1 cellular context compared by ENCODE assay signal in the genomic region with DNA sequence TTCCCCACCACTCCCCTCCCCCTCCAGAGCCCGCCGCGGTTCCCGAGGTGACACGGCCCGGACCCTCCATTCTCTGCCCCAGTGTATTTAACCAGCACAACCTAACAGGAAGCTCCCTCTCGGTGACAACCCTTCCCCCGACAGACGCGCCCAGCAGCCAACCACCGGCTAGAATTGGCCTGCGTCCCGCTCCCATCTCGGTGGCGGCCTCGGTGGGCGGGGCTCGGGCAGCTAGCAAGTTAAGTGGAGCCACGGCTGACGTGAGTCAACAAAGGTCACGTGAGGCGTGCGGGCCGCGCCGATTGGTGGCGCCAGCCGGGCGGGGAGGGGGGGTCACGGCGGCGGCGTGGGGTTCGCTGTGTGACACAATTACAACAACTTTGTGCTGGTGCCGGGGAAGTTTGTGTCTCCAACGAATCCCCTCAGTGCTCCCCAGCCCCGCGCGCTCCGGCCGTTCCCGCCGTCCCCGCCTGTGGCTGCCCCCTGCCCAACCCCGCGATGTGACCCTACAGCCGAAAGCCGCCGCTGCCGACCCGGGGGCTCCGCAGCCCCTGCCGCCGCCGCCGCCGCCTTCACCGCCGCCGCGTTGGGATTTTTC.
TF ChIP-seq lines count a peak whose summit lies in the region.

KDM6A (plus strand) TSS at position 372 of the 598 bp plus-strand sequence. CDS start 364 bp downstream, outside the sequence.

TF ChIP-seq in HepG2, 621 proteins besides CTCF, POLR2A, EP300 and RAD21 (continued from another document):
- TF ChIP-seq, protein P1, sequence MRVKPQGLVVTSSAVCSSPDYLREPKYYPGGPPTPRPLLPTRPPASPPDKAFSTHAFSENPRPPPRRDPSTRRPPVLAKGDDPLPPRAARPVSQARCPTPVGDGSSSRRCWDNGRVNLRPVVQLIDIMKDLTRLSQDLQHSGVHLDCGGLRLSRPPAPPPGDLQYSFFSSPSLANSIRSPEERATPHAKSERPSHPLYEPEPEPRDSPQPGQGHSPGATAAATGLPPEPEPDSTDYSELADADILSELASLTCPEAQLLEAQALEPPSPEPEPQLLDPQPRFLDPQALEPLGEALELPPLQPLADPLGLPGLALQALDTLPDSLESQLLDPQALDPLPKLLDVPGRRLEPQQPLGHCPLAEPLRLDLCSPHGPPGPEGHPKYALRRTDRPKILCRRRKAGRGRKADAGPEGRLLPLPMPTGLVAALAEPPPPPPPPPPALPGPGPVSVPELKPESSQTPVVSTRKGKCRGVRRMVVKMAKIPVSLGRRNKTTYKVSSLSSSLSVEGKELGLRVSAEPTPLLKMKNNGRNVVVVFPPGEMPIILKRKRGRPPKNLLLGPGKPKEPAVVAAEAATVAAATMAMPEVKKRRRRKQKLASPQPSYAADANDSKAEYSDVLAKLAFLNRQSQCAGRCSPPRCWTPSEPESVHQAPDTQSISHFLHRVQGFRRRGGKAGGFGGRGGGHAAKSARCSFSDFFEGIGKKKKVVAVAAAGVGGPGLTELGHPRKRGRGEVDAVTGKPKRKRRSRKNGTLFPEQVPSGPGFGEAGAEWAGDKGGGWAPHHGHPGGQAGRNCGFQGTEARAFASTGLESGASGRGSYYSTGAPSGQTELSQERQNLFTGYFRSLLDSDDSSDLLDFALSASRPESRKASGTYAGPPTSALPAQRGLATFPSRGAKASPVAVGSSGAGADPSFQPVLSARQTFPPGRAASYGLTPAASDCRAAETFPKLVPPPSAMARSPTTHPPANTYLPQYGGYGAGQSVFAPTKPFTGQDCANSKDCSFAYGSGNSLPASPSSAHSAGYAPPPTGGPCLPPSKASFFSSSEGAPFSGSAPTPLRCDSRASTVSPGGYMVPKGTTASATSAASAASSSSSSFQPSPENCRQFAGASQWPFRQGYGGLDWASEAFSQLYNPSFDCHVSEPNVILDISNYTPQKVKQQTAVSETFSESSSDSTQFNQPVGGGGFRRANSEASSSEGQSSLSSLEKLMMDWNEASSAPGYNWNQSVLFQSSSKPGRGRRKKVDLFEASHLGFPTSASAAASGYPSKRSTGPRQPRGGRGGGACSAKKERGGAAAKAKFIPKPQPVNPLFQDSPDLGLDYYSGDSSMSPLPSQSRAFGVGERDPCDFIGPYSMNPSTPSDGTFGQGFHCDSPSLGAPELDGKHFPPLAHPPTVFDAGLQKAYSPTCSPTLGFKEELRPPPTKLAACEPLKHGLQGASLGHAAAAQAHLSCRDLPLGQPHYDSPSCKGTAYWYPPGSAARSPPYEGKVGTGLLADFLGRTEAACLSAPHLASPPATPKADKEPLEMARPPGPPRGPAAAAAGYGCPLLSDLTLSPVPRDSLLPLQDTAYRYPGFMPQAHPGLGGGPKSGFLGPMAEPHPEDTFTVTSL (CRISPR knock-in tag; IDR thresholded peaks at IDR 0.05; ENCODE audit: borderline replicate concordance): no peak
- TF ChIP-seq PHB2 (IDR thresholded peaks at IDR 0.05; ENCODE audit: partially characterized antibody) (no peak), KAT8 (CRISPR knock-in tag; IDR thresholded peaks at IDR 0.05) (peak; percentile 15; the same call in 1 of the 2 replicates), ZFP36 (IDR thresholded peaks at IDR 0.05; ENCODE audit: borderline replicate concordance, low read depth, low read length, partially characterized antibody) (no peak), BATF2 (CRISPR knock-in tag; IDR thresholded peaks at IDR 0.05) (no peak), JDP2 (CRISPR knock-in tag; IDR thresholded peaks at IDR 0.05; ENCODE audit: borderline replicate concordance) (no peak), GTF2F1 (IDR thresholded peaks at IDR 0.05; ENCODE audit: low read length) (no peak), FOXA1 (IDR thresholded peaks at IDR 0.05) (no peak), FOXA1 (CRISPR knock-in tag; IDR thresholded peaks at IDR 0.05) (peak; percentile 89), RAD51 (IDR thresholded peaks at IDR 0.05; ENCODE audit: borderline replicate concordance) (peak; percentile 80), NFYC (CRISPR knock-in tag; IDR thresholded peaks at IDR 0.05) (peak; percentile 88), MAFG (CRISPR knock-in tag; IDR thresholded peaks at IDR 0.05) (no peak), ATM (IDR thresholded peaks at IDR 0.05; ENCODE audit: borderline replicate concordance) (no peak), RXRA (CRISPR knock-in tag; IDR thresholded peaks at IDR 0.05) (no peak; the same call in 1 of the 2 replicates), ARID5B (CRISPR knock-in tag; IDR thresholded peaks at IDR 0.05) (no peak), ZSCAN30 (CRISPR knock-in tag; IDR thresholded peaks at IDR 0.05) (no peak), NONO (IDR thresholded peaks at IDR 0.05) (no peak), NONO (CRISPR knock-in tag; conservative IDR thresholded peaks at IDR 0.05) (no peak), ZMYM4 (CRISPR knock-in tag; IDR thresholded peaks at IDR 0.05) (peak; percentile 78; the same call in 1 of the 2 replicates), EED (CRISPR knock-in tag; IDR thresholded peaks at IDR 0.05) (no peak), ZNF143 (CRISPR knock-in tag; IDR thresholded peaks at IDR 0.05) (no peak), ZNF792 (CRISPR knock-in tag; IDR thresholded peaks at IDR 0.05) (no peak), JUNB (CRISPR knock-in tag; IDR thresholded peaks at IDR 0.05; ENCODE audit: borderline replicate concordance) (no peak), RBAK (CRISPR knock-in tag; IDR thresholded peaks at IDR 0.05) (no peak), ZBTB2 (CRISPR knock-in tag; IDR thresholded peaks at IDR 0.05; ENCODE audit: low read depth) (no peak), ZFP90 (CRISPR knock-in tag; IDR thresholded peaks at IDR 0.05; ENCODE audit: borderline replicate concordance) (no peak), ZNF557 (CRISPR knock-in tag; IDR thresholded peaks at IDR 0.05) (no peak), ZFP62 (CRISPR knock-in tag; IDR thresholded peaks at IDR 0.05) (no peak), HMG20A (CRISPR knock-in tag; IDR thresholded peaks at IDR 0.05; ENCODE audit: borderline replicate concordance) (no peak)
